Comparison of ENCODE assay signal across 1 cellular context in genomic region chr5:71013575-71013974, GRCh38.
TF ChIP-seq lines count a peak whose summit lies in the region.

No MANE protein-coding gene starts in this region.

TF ChIP-seq in WTC11, 78 proteins besides CTCF, POLR2A, EP300 and RAD21 (continued from another document):
- TF ChIP-seq MAX (CRISPR knock-in tag; IDR thresholded peaks at IDR 0.05) (no peak), SMAD3 (CRISPR knock-in tag; IDR thresholded peaks at IDR 0.05; ENCODE audit: borderline replicate concordance) (no peak), AR (CRISPR knock-in tag; IDR thresholded peaks at IDR 0.05) (no peak), RELA (CRISPR knock-in tag; IDR thresholded peaks at IDR 0.05; ENCODE audit: borderline replicate concordance) (no peak), NFATC4 (CRISPR knock-in tag; IDR thresholded peaks at IDR 0.05) (no peak)
- TF ChIP-seq, protein P1, sequence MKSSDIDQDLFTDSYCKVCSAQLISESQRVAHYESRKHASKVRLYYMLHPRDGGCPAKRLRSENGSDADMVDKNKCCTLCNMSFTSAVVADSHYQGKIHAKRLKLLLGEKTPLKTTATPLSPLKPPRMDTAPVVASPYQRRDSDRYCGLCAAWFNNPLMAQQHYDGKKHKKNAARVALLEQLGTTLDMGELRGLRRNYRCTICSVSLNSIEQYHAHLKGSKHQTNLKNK (CRISPR knock-in tag; IDR thresholded peaks at IDR 0.05): no peak
